ENCODE assay signal across 10 cellular contexts in genomic region chr5:73826761-73827450, GRCh38.
DNase-seq lines count a peak whose midpoint lies in the region; ATAC-seq and TF ChIP-seq lines count a peak whose summit lies in the region.
"Had no signal": no experiment of that assay in that cellular context is flagged by ENCODE, and none has a peak within 500 bp of the region (broad histone marks: within the 10 kb centered on the region; RNA-seq: fewer than 3 reads in every experiment).

No MANE protein-coding gene starts in this region.

- peak overlapping the region; percentile 70 for H3K27ac ChIP-seq in ACC112 (ENCODE audit: low read depth, low read length)
- H3K27ac ChIP-seq: C4-2B had no signal

- TF ChIP-seq CTCF in HFF-Myc (IDR thresholded peaks at IDR 0.05; ENCODE audit: low read depth, low read length, missing control alignments) (no peak), astrocyte of the cerebellum (IDR thresholded peaks at IDR 0.05; ENCODE audit: low read depth, low read length, missing control alignments) (no peak)

- DNase-seq in HFF-Myc (ENCODE audit: extremely low read depth, low read depth) (peak; percentile 48), astrocyte of the cerebellum (ENCODE audit: low read depth) (peak; percentile 49), kidney tubule cell (ENCODE audit: low spot score) (peak; percentile 75), NCI-H82 (lab: John Stamatoyannopoulos, UW) (no peak)
- DNase-seq in activated T-cell treated with anti-CD3 and anti-CD28 coated beads, Interleukin-2, amount 50 U/mL, for 24 hours = no peak
- DNase-seq: stimulated activated CD4-positive, alpha-beta T cell treated with anti-CD3 and anti-CD28 coated beads, Interleukin-1b, Interleukin-23, amount 100 ng/mL, for 48 hours had no signal

- H3K4me1 Mint-ChIP-seq in activated T-cell treated with anti-CD3 and anti-CD28 coated beads, Interleukin-2, amount 50 U/mL, for 24 hours (ENCODE audit: low read depth) = no peaks in the 10 kb centered on the region

- no peak overlapping the region for H3K4me3 Mint-ChIP-seq in activated T-cell treated with anti-CD3 and anti-CD28 coated beads, Interleukin-2, amount 50 U/mL, for 24 hours

- H2AFZ ChIP-seq in ACC112 (ENCODE audit: low read length, unreplicated experiment) = no peak overlapping the region

- H3K79me2 ChIP-seq in ACC112 (ENCODE audit: control insufficient read depth, insufficient read depth, low read length, unreplicated experiment) = no peaks in the 10 kb centered on the region

- no peaks in the 10 kb centered on the region for H3K36me3 Mint-ChIP-seq in activated T-cell treated with anti-CD3 and anti-CD28 coated beads, Interleukin-2, amount 50 U/mL, for 24 hours (ENCODE audit: low read depth)

- peaks cover 46% of the 10 kb centered on the region for H3K4me1 ChIP-seq in ACC112 (ENCODE audit: control insufficient read depth, insufficient read depth, low read length, unreplicated experiment)

- H3K27me3 Mint-ChIP-seq in activated T-cell treated with anti-CD3 and anti-CD28 coated beads, Interleukin-2, amount 50 U/mL, for 24 hours = no peaks in the 10 kb centered on the region

- in situ Hi-C loops in astrocyte of the cerebellum (cut with HindIII; ENCODE audit: low sequenced_read_pairs) = no loop called here

- no peak overlapping the region for H3K4me3 ChIP-seq in ACC112 (ENCODE audit: low read depth, low read length)
- H3K4me3 ChIP-seq in HFF-Myc (replicated peaks; ENCODE audit: low read depth, low read length) = no peak overlapping the region
- no peak overlapping the region for H3K4me3 ChIP-seq in astrocyte of the cerebellum (ENCODE audit: low read depth, low read length)

- no peaks in the 10 kb centered on the region for H3K9me3 Mint-ChIP-seq in activated T-cell treated with anti-CD3 and anti-CD28 coated beads, Interleukin-2, amount 50 U/mL, for 24 hours

- no peak overlapping the region for H3K27ac Mint-ChIP-seq in activated T-cell treated with anti-CD3 and anti-CD28 coated beads, Interleukin-2, amount 50 U/mL, for 24 hours

- H3K36me3 ChIP-seq in ACC112 (ENCODE audit: insufficient read depth, low read length) = no peaks in the 10 kb centered on the region

- ATAC-seq in HG03095 (IDR thresholded peaks at IDR 0.05; ENCODE audit: unreplicated experiment) (no peak), HG03097 (IDR thresholded peaks at IDR 0.05; ENCODE audit: low FRiP score, unreplicated experiment) (no peak)

- no peaks in the 10 kb centered on the region for H3K27me3 ChIP-seq in ACC112 (ENCODE audit: insufficient read depth, low read length)

Comparison
In these comparisons a context has a peak if more than half of its experiments do, and no peak if none do; other contexts are left out.
1. DNase-seq: peak in HFF-Myc (single experiment), astrocyte of the cerebellum (single experiment) and kidney tubule cell (single experiment); none in NCI-H82 (single experiment) and activated T-cell treated with anti-CD3 and anti-CD28 coated beads, Interleukin-2, amount 50 U/mL, for 24 hours (single experiment).